ENCODE assay signal across 29 cellular contexts in the genomic region with DNA sequence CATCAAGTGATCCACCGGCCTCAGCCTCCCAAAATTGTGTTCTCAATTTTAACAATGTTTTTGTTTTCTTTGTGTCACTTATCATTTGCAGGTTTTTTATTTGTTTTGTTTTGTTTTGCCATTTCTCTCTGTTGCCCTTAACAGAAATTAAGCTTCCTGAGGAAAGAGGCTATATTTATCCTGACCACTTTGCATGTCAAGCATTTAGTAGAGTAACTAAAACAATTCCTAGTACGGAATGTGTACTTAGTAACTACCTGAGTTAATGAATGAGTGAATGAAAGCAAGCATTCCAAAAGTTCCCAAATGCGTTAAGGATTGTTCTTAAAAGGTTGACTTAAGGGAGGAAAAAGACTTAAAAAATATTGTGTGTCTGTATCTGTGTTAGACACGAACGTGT.
"Had no signal": no experiment of that assay in that cellular context is flagged by ENCODE, and none has a peak within 500 bp of the region (broad histone marks: within the 10 kb centered on the region; RNA-seq: fewer than 3 reads in every experiment).

No MANE protein-coding gene starts in this region.

- H3K36me3 Mint-ChIP-seq: natural killer cell, neural progenitor cell had no signal

- H3K9me3 Mint-ChIP-seq: natural killer cell, nephron, neural progenitor cell had no signal

- H3K36me3 ChIP-seq: neural progenitor cell, ovary, thyroid gland had no signal

- H3K4me1 ChIP-seq: neural progenitor cell, parathyroid adenoma, psoas muscle, right lobe of liver, sigmoid colon, stomach, thyroid gland, tibial nerve, upper lobe of left lung, vagina had no signal

- FAIRE-seq: urothelium cell line had no signal

- H3K9me3 ChIP-seq: ovary, psoas muscle, right lobe of liver, sigmoid colon, thyroid gland, vagina had no signal

- H3K27ac Mint-ChIP-seq: natural killer cell; nephron; neural progenitor cell; progenitor cell of endocrine pancreas; stimulated activated effector memory CD8-positive, alpha-beta T cell treated with anti-CD3 and anti-CD28 coated beads, Interleukin-12 subunit alpha, Interleukin-12 subunit beta, amount 100 ng/mL, for 72 hours; stimulated activated naive B cell treated with anti-CD40 and anti-IgM and Interleukin-4, amounts not matched to agents 10 μg/mL and 1 μg/mL and 100 μg/mL, for 72 hours; stimulated activated naive CD8-positive, alpha-beta T cell treated with anti-CD3 and anti-CD28 coated beads, Interleukin-15, Interleukin-2, amounts not matched to agents 100 ng/mL and 50 ng/mL, for 24 hours had no signal

- H3K4me3 Mint-ChIP-seq: natural killer cell; nephron; neural progenitor cell; stimulated activated effector memory CD8-positive, alpha-beta T cell treated with anti-CD3 and anti-CD28 coated beads, Interleukin-12 subunit alpha, Interleukin-12 subunit beta, amount 100 ng/mL, for 72 hours; stimulated activated naive B cell treated with anti-CD40 and anti-IgM and Interleukin-4, amounts not matched to agents 10 μg/mL and 1 μg/mL and 100 μg/mL, for 72 hours; stimulated activated naive CD8-positive, alpha-beta T cell treated with anti-CD3 and anti-CD28 coated beads, Interleukin-15, Interleukin-2, amounts not matched to agents 100 ng/mL and 50 ng/mL, for 24 hours had no signal

- H3K27me3 Mint-ChIP-seq: progenitor cell of endocrine pancreas; stimulated activated naive B cell treated with anti-CD40 and anti-IgM and Interleukin-4, amounts not matched to agents 10 μg/mL and 1 μg/mL and 100 μg/mL, for 72 hours; stimulated activated naive CD8-positive, alpha-beta T cell treated with anti-CD3 and anti-CD28 coated beads, Interleukin-15, Interleukin-2, amounts not matched to agents 100 ng/mL and 50 ng/mL, for 24 hours had no signal

- H3K27me3 ChIP-seq: neural progenitor cell, ovary, right lobe of liver, sigmoid colon, stomach, thyroid gland, tibial nerve, upper lobe of left lung, vagina had no signal

- H3K4me3 ChIP-seq: neural progenitor cell, ovary, psoas muscle, right lobe of liver, sigmoid colon, stomach, thoracic aorta, thyroid gland, tibial nerve, upper lobe of left lung, vagina had no signal

- H3K4me1 Mint-ChIP-seq: nephron; neural progenitor cell; stimulated activated naive B cell treated with anti-CD40 and anti-IgM and Interleukin-4, amounts not matched to agents 10 μg/mL and 1 μg/mL and 100 μg/mL, for 72 hours had no signal

- DNase-seq: natural killer cell; occipital lobe; ovary; psoas muscle; retina; right cardiac atrium; right lobe of liver; sigmoid colon; small intestine; stimulated activated CD4-positive, alpha-beta T cell treated with anti-CD3 and anti-CD28 coated beads, Interleukin-15, amount 100 ng/mL, for 24 hours; stimulated activated CD4-positive, alpha-beta T cell treated with anti-CD3 and anti-CD28 coated beads, Interleukin-2, amount 100 ng/mL, for 24 hours; stimulated activated CD4-positive, alpha-beta T cell treated with anti-CD3 and anti-CD28 coated beads, Interleukin-2, amount 100 ng/mL, for 48 hours; stimulated activated CD4-positive, alpha-beta T cell treated with anti-CD3 and anti-CD28 coated beads, Interleukin-4, amount 100 ng/mL, for 24 hours; stimulated activated naive B cell treated with anti-CD40 and anti-IgM and Interleukin-4, amounts not matched to agents 10 μg/mL and 1 μg/mL and 100 μg/mL, for 72 hours; stimulated activated naive CD4-positive, alpha-beta T cell treated with Interleukin-2 at 50 U/mL for 16 hours; stomach; thyroid gland; trophoblast cell; upper lobe of left lung had no signal

- H3K27ac ChIP-seq: neural progenitor cell, ovary, parathyroid adenoma, psoas muscle, right lobe of liver, sigmoid colon, stomach, thoracic aorta, thyroid gland, tibial nerve, upper lobe of left lung, vagina had no signal

- ATAC-seq: natural killer cell; right cardiac atrium; right lobe of liver; stimulated activated effector memory CD8-positive, alpha-beta T cell treated with anti-CD3 and anti-CD28 coated beads, Interleukin-12 subunit alpha, Interleukin-12 subunit beta, amount 100 ng/mL, for 72 hours; stimulated activated naive B cell treated with anti-CD40 and anti-IgM and Interleukin-4, amounts not matched to agents 10 μg/mL and 1 μg/mL and 100 μg/mL, for 72 hours had no signal
